8 cellular contexts compared by ENCODE assay signal in genomic region chr19:42132851-42133528, GRCh38. TPM values are rescaled to one million over a fixed set of nuclear protein-coding genes. Genes with fewer than 3 reads are reported as not detected.
DNase-seq lines count a peak whose midpoint lies in the region; ATAC-seq and TF ChIP-seq lines count a peak whose summit lies in the region.

No MANE protein-coding gene starts in this region.

- peak overlapping the region; percentile 75 for H3K4me3 Mint-ChIP-seq in activated CD4-positive, alpha-beta T cell treated with anti-CD3 and anti-CD28 coated beads, Interleukin-2, amount 10 ng/mL, durations not matched to agents 7 days and 5 days

- H3K27me3 ChIP-seq in lower lobe of right lung (ENCODE audit: low read depth) = peaks cover 33% of the 10 kb centered on the region

- H3K36me3 Mint-ChIP-seq in activated CD4-positive, alpha-beta T cell treated with anti-CD3 and anti-CD28 coated beads, Interleukin-2, amount 10 ng/mL, durations not matched to agents 7 days and 5 days (ENCODE audit: low read depth) = peaks cover 1% of the 10 kb centered on the region

- no peak overlapping the region for H3K27ac ChIP-seq in lower lobe of right lung

- H3K9me3 ChIP-seq in lower lobe of right lung = no peaks in the 10 kb centered on the region

- CTCF ChIA-PET in activated CD4-positive, alpha-beta T cell treated with anti-CD3 and anti-CD28 coated beads, Interleukin-2, amount 10 ng/mL, durations not matched to agents 7 days and 5 days (lab: Charles Lee) = interaction anchor here (0.6 to 2.8 kb wide), 22 partner anchors 9 to 1334 kb away, joined by 3 to 15 read pairs (median 3); partner anchors contain the start of genes EGLN2 and GSK3A

- ATAC-seq in HG02973 (IDR thresholded peaks at IDR 0.05; ENCODE audit: unreplicated experiment) (peak; percentile 38), lower lobe of right lung (peak; percentile 87 to 90), GM18868 (IDR thresholded peaks at IDR 0.05; ENCODE audit: unreplicated experiment) (no peak)

- TF ChIP-seq CTCF in lower lobe of right lung (IDR thresholded peaks at IDR 0.05) = peak; percentile 99

- peaks cover 17% of the 10 kb centered on the region for H3K4me1 ChIP-seq in lower lobe of right lung

- POLR2A ChIA-PET in activated CD4-positive, alpha-beta T cell treated with anti-CD3 and anti-CD28 coated beads, Interleukin-2, amount 10 ng/mL, durations not matched to agents 7 days and 5 days (lab: Charles Lee) = no interaction called here

- H3K9me3 Mint-ChIP-seq in activated CD4-positive, alpha-beta T cell treated with anti-CD3 and anti-CD28 coated beads, Interleukin-2, amount 10 ng/mL, durations not matched to agents 7 days and 5 days = no peaks in the 10 kb centered on the region

- peak overlapping the region; percentile 89 for H3K27ac Mint-ChIP-seq in activated CD4-positive, alpha-beta T cell treated with anti-CD3 and anti-CD28 coated beads, Interleukin-2, amount 10 ng/mL, durations not matched to agents 7 days and 5 days

- no peaks in the 10 kb centered on the region for H3K36me3 ChIP-seq in lower lobe of right lung

- intact Hi-C loops in lower lobe of right lung (cut with DNase I) = no loop called here

- H3K27me3 Mint-ChIP-seq in activated CD4-positive, alpha-beta T cell treated with anti-CD3 and anti-CD28 coated beads, Interleukin-2, amount 10 ng/mL, durations not matched to agents 7 days and 5 days = no peaks in the 10 kb centered on the region

- DNase-seq in EH (ENCODE audit: low read depth) (peak; percentile 51), NCI-H446 treated with DMSO at 0.1 percent for 48 hours (lab: John Stamatoyannopoulos, UW) (peak; percentile 8), dermis blood vessel endothelial cell (peak; percentile 68), lower lobe of right lung (peak; percentile 77)
- DNase-seq in activated CD4-positive, alpha-beta T cell treated with anti-CD3 and anti-CD28 coated beads, Interleukin-2, amount 10 ng/mL, durations not matched to agents 7 days and 5 days = peak; percentile 80
- DNase-seq in stimulated activated CD4-positive, alpha-beta T cell treated with anti-CD3 and anti-CD28 coated beads, TNF-alpha, amount 100 ng/mL, for 24 hours (ENCODE audit: low read depth in 3 of 3) = peak; percentile 65 to 81 (median 78)

- peak overlapping the region; percentile 47 for H3K4me3 ChIP-seq in lower lobe of right lung

- H3K4me1 Mint-ChIP-seq in activated CD4-positive, alpha-beta T cell treated with anti-CD3 and anti-CD28 coated beads, Interleukin-2, amount 10 ng/mL, durations not matched to agents 7 days and 5 days = peaks cover 60% of the 10 kb centered on the region

RNA-seq across cellular contexts. Expression of gene POU2F2, which starts 0.7 kb away (rescaled TPM):
- total RNA-seq in activated CD4-positive, alpha-beta T cell treated with anti-CD3 and anti-CD28 coated beads, Interleukin-2, amount 10 ng/mL, durations not matched to agents 7 days and 5 days = 10 to 100 TPM; 19.6 to 22.9 TPM
- total RNA-seq in dermis blood vessel endothelial cell = 0.17 and 0.56 TPM in 2 replicates
- total RNA-seq in lower lobe of right lung = 6.1 TPM

RNA-seq across cellular contexts. Expression of gene ZNF574, which starts 57.0 kb away (rescaled TPM):
- 10 to 100 TPM; 14.1 to 15.8 TPM for total RNA-seq in activated CD4-positive, alpha-beta T cell treated with anti-CD3 and anti-CD28 coated beads, Interleukin-2, amount 10 ng/mL, durations not matched to agents 7 days and 5 days
- 17.3 and 17.4 TPM in 2 replicates for total RNA-seq in dermis blood vessel endothelial cell
- total RNA-seq in lower lobe of right lung = 11.8 TPM

Comparison
In these comparisons a context has a peak if more than half of its experiments do, and no peak if none do; other contexts are left out.
1. DNase-seq: peak in every context shown above with its lines; median percentile 80 in activated CD4-positive, alpha-beta T cell treated with anti-CD3 and anti-CD28 coated beads, Interleukin-2, amount 10 ng/mL, durations not matched to agents 7 days and 5 days; 78 in stimulated activated CD4-positive, alpha-beta T cell treated with anti-CD3 and anti-CD28 coated beads, TNF-alpha, amount 100 ng/mL, for 24 hours; 77 in lower lobe of right lung; 68 in dermis blood vessel endothelial cell; 51 in EH; 8 in NCI-H446 treated with DMSO at 0.1 percent for 48 hours.